ENCODE assay signal across 19 cellular contexts in the genomic region with DNA sequence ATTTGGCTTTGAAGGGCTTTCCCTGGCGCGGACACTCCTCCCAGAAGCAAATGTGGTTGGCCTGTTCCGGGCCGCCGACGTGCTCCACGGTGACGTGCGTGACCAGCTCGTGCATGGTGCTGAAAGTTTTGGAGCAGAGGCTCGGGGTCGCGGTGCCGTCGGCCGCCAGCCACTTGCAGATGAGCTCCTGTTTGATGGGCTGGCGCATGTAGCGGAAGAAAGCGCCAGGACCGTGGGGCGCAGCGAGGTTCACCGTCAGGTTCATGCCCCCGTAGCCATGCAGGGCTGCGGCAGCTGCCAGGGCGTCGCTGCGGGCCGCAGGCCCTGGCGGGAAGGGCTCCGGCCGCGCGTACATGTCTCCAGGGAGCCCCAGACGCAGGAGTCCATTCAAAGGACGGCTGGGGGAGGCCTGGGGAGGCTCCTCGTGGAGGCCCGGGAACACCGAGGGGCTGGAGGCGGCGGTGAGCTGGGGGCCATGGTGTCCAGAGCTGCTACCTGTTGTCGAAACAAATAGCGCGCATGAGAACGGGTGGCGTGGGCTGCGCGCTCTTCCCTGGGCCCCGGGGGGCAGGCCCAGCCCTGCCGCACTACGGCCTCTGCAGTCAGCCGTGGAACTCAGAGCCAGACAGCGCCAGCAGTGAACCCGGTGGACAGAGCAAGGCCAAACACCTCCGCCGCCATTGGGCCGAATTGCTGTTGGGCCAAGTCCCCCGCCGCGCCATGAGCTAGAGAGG. TPM values are rescaled to one million over a fixed set of nuclear protein-coding genes. Genes with fewer than 3 reads are reported as not detected.
DNase-seq lines count a peak whose midpoint lies in the region; TF ChIP-seq lines count a peak whose summit lies in the region.
"Had no signal": no experiment of that assay in that cellular context is flagged by ENCODE, and none has a peak within 500 bp of the region (broad histone marks: within the 10 kb centered on the region; RNA-seq: fewer than 3 reads in every experiment).

No MANE protein-coding gene starts in this region.

- H3K9me3 ChIP-seq in HUES64 (ENCODE audit: insufficient read depth, low read depth, low read length) (no peaks in the 10 kb centered on the region), spleen (peaks cover 0 to 53% (median 0%) of the 10 kb centered on the region in 8 donors), uterus (no peaks in the 10 kb centered on the region)
- H3K9me3 ChIP-seq: testis had no signal

- H3K27ac Mint-ChIP-seq in chondrocyte (ENCODE audit: unreplicated experiment) = peak overlapping the region; percentile 70
- H3K27ac Mint-ChIP-seq: CD8-positive, alpha-beta memory T cell had no signal

- H3K36me3 ChIP-seq in HUES64 (ENCODE audit: insufficient read depth, low read length) (no peaks in the 10 kb centered on the region), spleen (no peaks in the 10 kb centered on the region), uterus (no peaks in the 10 kb centered on the region)
- H3K36me3 ChIP-seq: neutrophil had no signal

- DNase-seq in chondrocyte (ENCODE audit: low spot score) = no peak
- peak; percentile 65 for DNase-seq in spleen
- DNase-seq in SHP77 treated with DMSO at 0.1 percent for 48 hours (lab: John Stamatoyannopoulos, UW) = no peak
- no peak for DNase-seq in NCI-H1694 treated with DMSO at 0.1 percent for 48 hours (lab: John Stamatoyannopoulos, UW)
- DNase-seq in SW 1271 (lab: John Stamatoyannopoulos, UW) = no peak
- no peak for DNase-seq in uterus
- DNase-seq: activated CD4-positive, alpha-beta T cell treated with anti-CD3 and anti-CD28 coated beads, Interleukin-2, amount 10 ng/mL, durations not matched to agents 7 days and 5 days; activated CD8-positive, alpha-beta memory T cell treated with anti-CD3 and anti-CD28 coated beads, Interleukin-2, amount 50 U/mL, for 48 hours; activated effector memory CD4-positive, alpha-beta T cell treated with anti-CD3 and anti-CD28 coated beads, Interleukin-2, amount 50 U/mL, for 16 hours; CD8-positive, alpha-beta memory T cell; DMS79 treated with DMSO at 0.1 percent for 48 hours; foreskin melanocyte; Karpas-422; NCI-H2107; NCI-H526; testis had no signal

- H3K4me1 ChIP-seq in HUES64 (ENCODE audit: insufficient read depth, low read length) (peaks cover 42% of the 10 kb centered on the region), spleen (peaks cover 0 to 36% (median 16%) of the 10 kb centered on the region in 6 donors), uterus (peaks cover 0 to 26% of the 10 kb centered on the region in 2 donors)

- TF ChIP-seq CTCF in chondrocyte (IDR thresholded peaks at IDR 0.05) (no peak), spleen (IDR thresholded peaks at IDR 0.05 in 8 of 11, conservative IDR thresholded peaks at IDR 0.05 in 3 of 11) (no peak), uterus (IDR thresholded peaks at IDR 0.05) (no peak)

- H3K27me3 Mint-ChIP-seq in chondrocyte (ENCODE audit: low read depth) = peaks cover 56% of the 10 kb centered on the region

- H3K4me1 Mint-ChIP-seq in chondrocyte (ENCODE audit: low read depth) = peaks cover 53% of the 10 kb centered on the region
- H3K4me1 Mint-ChIP-seq: CD8-positive, alpha-beta memory T cell had no signal

- H3K4me3 ChIP-seq in HUES64 (ENCODE audit: low read length) = peak overlapping the region; percentile 60
- H3K4me3 ChIP-seq in spleen = no peak overlapping the region
- no peak overlapping the region for H3K4me3 ChIP-seq in uterus
- H3K4me3 ChIP-seq: testis had no signal

- H3K9me3 Mint-ChIP-seq in chondrocyte (ENCODE audit: low read depth) = no peaks in the 10 kb centered on the region
- H3K9me3 Mint-ChIP-seq: activated CD4-positive, alpha-beta T cell treated with anti-CD3 and anti-CD28 coated beads, Interleukin-2, amount 10 ng/mL, durations not matched to agents 7 days and 5 days had no signal

- H3K27me3 ChIP-seq in HUES64 (ENCODE audit: insufficient read depth, low read length) (peaks cover 99% of the 10 kb centered on the region), layer of hippocampus (ENCODE audit: control insufficient read depth, insufficient read depth, low read length) (peaks cover 8% of the 10 kb centered on the region), spleen (replicated peaks in 1 of 7) (peaks cover 10 to 100% (median 96%) of the 10 kb centered on the region in 7 donors), uterus (peaks cover 20 to 84% of the 10 kb centered on the region in 2 donors)
- H3K27me3 ChIP-seq: testis had no signal

- 1% methylated on average over 60 of the region's 60 CpGs for WGBS in HUES64
- 0 to 16% (median 10%) methylated on average over 3 to 60 of the region's 60 CpGs for WGBS in spleen, 5 donors

- intact Hi-C loops in spleen (cut with DNase I; ENCODE audit: low total_unique reads) = no loop called here
- intact Hi-C loops in uterus (cut with DNase I; ENCODE audit: low total_unique reads) = no loop called here

- H3K27ac ChIP-seq in HUES64 (ENCODE audit: low read depth, low read length) = no peak overlapping the region
- H3K27ac ChIP-seq in layer of hippocampus (ENCODE audit: low read depth, low read length) = peak overlapping the region; percentile 93
- no peak overlapping the region for H3K27ac ChIP-seq in spleen
- no peak overlapping the region for H3K27ac ChIP-seq in uterus
- H3K27ac ChIP-seq: neutrophil, testis had no signal

- no peak overlapping the region for H3K9ac ChIP-seq in HUES64 (ENCODE audit: low read depth, low read length)

- H3K36me3 Mint-ChIP-seq in chondrocyte (ENCODE audit: low read depth) = peaks cover 1% of the 10 kb centered on the region

- TF ChIP-seq POLR2A in spleen (IDR thresholded peaks at IDR 0.05) = no peak
- TF ChIP-seq POLR2A in uterus (IDR thresholded peaks at IDR 0.05) = no peak

- peak overlapping the region; percentile 43 for H3K4me3 Mint-ChIP-seq in chondrocyte (ENCODE audit: unreplicated experiment)
- H3K4me3 Mint-ChIP-seq: activated CD4-positive, alpha-beta T cell treated with anti-CD3 and anti-CD28 coated beads, Interleukin-2, amount 10 ng/mL, durations not matched to agents 7 days and 5 days; CD8-positive, alpha-beta memory T cell had no signal

RNA-seq across cellular contexts. Expression of a gene that starts 10.2 kb away (rescaled TPM):
- polyA plus RNA-seq in HUES64 (2013, experiment 1 of 2) = 0.40 TPM
- polyA plus RNA-seq in HUES64 (2013, experiment 2 of 2) = 2.3 TPM
- total RNA-seq in chondrocyte (1.7 to 10.2 TPM (median 1.7 TPM) in 3 replicates), spleen (not detected), uterus (not detected)
- not detected for polyA plus RNA-seq in spleen
- total RNA-seq: activated CD4-positive, alpha-beta T cell treated with anti-CD3 and anti-CD28 coated beads, Interleukin-2, amount 10 ng/mL, durations not matched to agents 7 days and 5 days; CD8-positive, alpha-beta memory T cell had no signal
- polyA plus RNA-seq: CD8-positive, alpha-beta memory T cell had no signal

RNA-seq across cellular contexts. Expression of a gene that starts 13.0 kb away (rescaled TPM):
- 5.2 TPM for polyA plus RNA-seq in HUES64 (2013, experiment 1 of 2)
- polyA plus RNA-seq in HUES64 (2013, experiment 2 of 2) = 19.0 TPM
- 8.8 to 57.3 TPM (median 12.8 TPM) in 3 replicates for total RNA-seq in chondrocyte
- total RNA-seq in spleen = not detected
- polyA plus RNA-seq in spleen = not detected
- total RNA-seq in uterus = not detected
- total RNA-seq: activated CD4-positive, alpha-beta T cell treated with anti-CD3 and anti-CD28 coated beads, Interleukin-2, amount 10 ng/mL, durations not matched to agents 7 days and 5 days; CD8-positive, alpha-beta memory T cell had no signal
- polyA plus RNA-seq: CD8-positive, alpha-beta memory T cell had no signal
